ENCODE assay signal across 10 cellular contexts in the genomic region with DNA sequence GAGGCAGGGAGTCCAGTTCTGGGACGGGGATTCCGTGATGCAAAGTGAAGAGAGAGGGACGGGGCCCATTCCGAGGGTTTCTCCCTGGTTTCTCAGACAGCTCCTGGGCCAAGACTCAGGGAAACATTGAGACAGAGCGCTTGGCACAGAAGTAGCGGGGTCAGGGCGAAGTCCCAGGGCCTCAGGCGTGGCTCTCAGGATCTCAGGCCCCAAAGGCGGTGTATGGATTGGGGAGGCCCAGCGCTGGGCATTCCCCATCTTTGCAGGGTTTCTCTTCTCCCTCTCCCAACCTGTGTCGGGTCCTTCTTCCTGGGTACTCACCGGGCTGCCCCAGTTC. TPM values are rescaled to one million over a fixed set of nuclear protein-coding genes. Genes with fewer than 3 reads are reported as not detected.
DNase-seq lines count a peak whose midpoint lies in the region; ATAC-seq lines count a peak whose summit lies in the region.
"Had no signal": no experiment of that assay in that cellular context is flagged by ENCODE, and none has a peak within 500 bp of the region (broad histone marks: within the 10 kb centered on the region; RNA-seq: fewer than 3 reads in every experiment).

No MANE protein-coding gene starts in this region.

- H3K27me3 Mint-ChIP-seq in activated naive CD8-positive, alpha-beta T cell treated with anti-CD3 and anti-CD28 coated beads, Interleukin-2, amount 10 ng/mL, durations not matched to agents 7 days and 5 days, result peaks cover 59% of the 10 kb centered on the region

- H3K27ac Mint-ChIP-seq in activated naive CD8-positive, alpha-beta T cell treated with anti-CD3 and anti-CD28 coated beads, Interleukin-2, amount 10 ng/mL, durations not matched to agents 7 days and 5 days, result peak overlapping the region; percentile 1

- H3K4me1 ChIP-seq in GM23248 (ENCODE audit: insufficient read depth), result no peaks in the 10 kb centered on the region
- H3K4me1 ChIP-seq in iPS-15b (ENCODE audit: control insufficient read depth, insufficient read depth, low read length), result no peaks in the 10 kb centered on the region
- peaks cover 6% of the 10 kb centered on the region for H3K4me1 ChIP-seq in skeletal muscle satellite cell (ENCODE audit: control insufficient read depth, insufficient read depth, low read length)

- H3K36me3 ChIP-seq in GM23248 (ENCODE audit: low read depth), result no peaks in the 10 kb centered on the region
- H3K36me3 ChIP-seq in iPS-15b (ENCODE audit: control insufficient read depth, insufficient read depth, low read length), result no peaks in the 10 kb centered on the region
- no peaks in the 10 kb centered on the region for H3K36me3 ChIP-seq in skeletal muscle satellite cell (ENCODE audit: insufficient read depth, low read length)

- no peaks in the 10 kb centered on the region for H3K9me2 ChIP-seq in GM23248 (ENCODE audit: insufficient read depth)

- peak overlapping the region; percentile 77 for H3K4me2 ChIP-seq in GM23248 (ENCODE audit: unreplicated experiment)
- peak overlapping the region; percentile 88 for H3K4me2 ChIP-seq in skeletal muscle satellite cell (ENCODE audit: low read length)

- in situ Hi-C loops in GM23248 (cut with MboI), result no loop called here

- peak overlapping the region; percentile 88 for H2AFZ ChIP-seq in GM23248

- POLR2A ChIA-PET in activated naive CD8-positive, alpha-beta T cell treated with anti-CD3 and anti-CD28 coated beads, Interleukin-2, amount 10 ng/mL, durations not matched to agents 7 days and 5 days (lab: Charles Lee), result interaction anchor here (1.1 kb wide), 1 partner anchor 150 kb away, joined by 3 read pairs; no protein-coding TSS in a partner anchor

- peaks cover 12% of the 10 kb centered on the region for H3K4me1 Mint-ChIP-seq in activated naive CD8-positive, alpha-beta T cell treated with anti-CD3 and anti-CD28 coated beads, Interleukin-2, amount 10 ng/mL, durations not matched to agents 7 days and 5 days

- H3K27me3 ChIP-seq in GM23248 (replicated peaks; ENCODE audit: insufficient read depth), result peaks cover 12% of the 10 kb centered on the region; the same call in 1 of the 2 replicates
- peaks cover 53% of the 10 kb centered on the region for H3K27me3 ChIP-seq in iPS-15b (ENCODE audit: control insufficient read depth, insufficient read depth, low read length)
- peaks cover 56% of the 10 kb centered on the region for H3K27me3 ChIP-seq in skeletal muscle satellite cell (ENCODE audit: control insufficient read depth, insufficient read depth, low read length)

- no peak overlapping the region for H3K27ac ChIP-seq in GM23248

- WGBS in GM23248 (ENCODE audit: low coverage in 1 of 2, low lambda C conversion rate in 2 of 2, missing lambda C conversion rate in 2 of 2), 2 experiments, result 42 to 44% methylated on average over 12 of the region's 12 CpGs

- no peaks in the 10 kb centered on the region for H3K79me2 ChIP-seq in GM23248 (ENCODE audit: insufficient read depth)

- peaks cover 9% of the 10 kb centered on the region for H3K9me3 Mint-ChIP-seq in activated naive CD8-positive, alpha-beta T cell treated with anti-CD3 and anti-CD28 coated beads, Interleukin-2, amount 10 ng/mL, durations not matched to agents 7 days and 5 days

- no peaks in the 10 kb centered on the region for H3K9me3 ChIP-seq in GM23248 (ENCODE audit: low read depth)
- no peaks in the 10 kb centered on the region for H3K9me3 ChIP-seq in iPS-15b (ENCODE audit: control insufficient read depth, insufficient read depth, low read length)
- no peaks in the 10 kb centered on the region for H3K9me3 ChIP-seq in skeletal muscle satellite cell (replicated peaks; ENCODE audit: low read length)

- ATAC-seq in activated naive CD8-positive, alpha-beta T cell treated with anti-CD3 and anti-CD28 coated beads, Interleukin-2, amount 10 ng/mL, durations not matched to agents 7 days and 5 days (ENCODE audit: low read depth), result no peak
- ATAC-seq in HG03457 (IDR thresholded peaks at IDR 0.05; ENCODE audit: unreplicated experiment), result no peak

- H3K9ac ChIP-seq in GM23248 (peak overlapping the region; percentile 76), iPS-15b (ENCODE audit: low read depth, low read length) (no peak overlapping the region), skeletal muscle satellite cell (ENCODE audit: low read depth, low read length) (no peak overlapping the region)

- H3K4me3 Mint-ChIP-seq in activated naive CD8-positive, alpha-beta T cell treated with anti-CD3 and anti-CD28 coated beads, Interleukin-2, amount 10 ng/mL, durations not matched to agents 7 days and 5 days, result peak overlapping the region; percentile 88

- intact Hi-C loops in posterior cingulate gyrus (cut with DNase I), result no loop called here

- H3F3A ChIP-seq in GM23248 (ENCODE audit: insufficient read depth), result peaks cover 7% of the 10 kb centered on the region

- peak overlapping the region; percentile 71 for H3K4me3 ChIP-seq in GM23248
- peak overlapping the region; percentile 74 for H3K4me3 ChIP-seq in iPS-15b (ENCODE audit: low read depth, low read length)
- H3K4me3 ChIP-seq in skeletal muscle satellite cell (ENCODE audit: low read length), result no peak overlapping the region

- H3K36me3 Mint-ChIP-seq in activated naive CD8-positive, alpha-beta T cell treated with anti-CD3 and anti-CD28 coated beads, Interleukin-2, amount 10 ng/mL, durations not matched to agents 7 days and 5 days, result no peaks in the 10 kb centered on the region

- DNase-seq in GM23248 (peak; percentile 32), posterior cingulate gyrus (no peak), NCI-H774 (lab: John Stamatoyannopoulos, UW) (no peak), middle frontal gyrus (ENCODE audit: extremely low spot score, low spot score) (no peak)
- no peak for DNase-seq in activated naive CD8-positive, alpha-beta T cell treated with anti-CD3 and anti-CD28 coated beads, Interleukin-2, amount 10 ng/mL, durations not matched to agents 7 days and 5 days
- DNase-seq: KG1 had no signal

- no peaks in the 10 kb centered on the region for H4K20me1 ChIP-seq in GM23248 (ENCODE audit: insufficient read depth)

RNA-seq across cellular contexts. Expression of a gene that starts 35.9 kb away (rescaled TPM):
- not detected in 2 replicates for total RNA-seq in GM23248 (2014; rRNA removed; shearing (Covaris generic))
- polyA plus RNA-seq in GM23248 (2016; fragmentation: Nextera tagmentation; extraction: Ambion mirVana), result 1.5 and 1.7 TPM in 2 replicates
- total RNA-seq in activated naive CD8-positive, alpha-beta T cell treated with anti-CD3 and anti-CD28 coated beads, Interleukin-2, amount 10 ng/mL, durations not matched to agents 7 days and 5 days, result 1 to 10 TPM; 1.6 to 2.0 TPM
- 0.25 and 0.87 TPM in 2 replicates for total RNA-seq in skeletal muscle satellite cell (2012; rRNA removed)
- total RNA-seq: temporal lobe had no signal
